Comparison of ENCODE assay signal across 1 cellular context in genomic region chr7:74449144-74449543, GRCh38.
TF ChIP-seq lines count a peak whose summit lies in the region.

No MANE protein-coding gene starts in this region.

TF ChIP-seq in HepG2, 621 proteins besides CTCF, POLR2A, EP300 and RAD21:
- no peak for TF ChIP-seq ZNF101 (CRISPR knock-in tag; IDR thresholded peaks at IDR 0.05; ENCODE audit: borderline replicate concordance, low read depth)
- TF ChIP-seq ZNF770 (CRISPR knock-in tag; IDR thresholded peaks at IDR 0.05), result 0 out of 2 replicates have a peak, but pooled peaks have one; percentile 1
